In genomic region chr14:69886843-69887242, GRCh38 we compare ENCODE assay signal across 20 cellular contexts. TPM values are rescaled to one million over a fixed set of nuclear protein-coding genes. Genes with fewer than 3 reads are reported as not detected.
A peak's percentile ranks its signal among the peaks of the same experiment; 100 is the strongest.
DNase-seq lines count a peak whose midpoint lies in the region; ATAC-seq and TF ChIP-seq lines count a peak whose summit lies in the region.
"Had no signal": no experiment of that assay in that cellular context is flagged by ENCODE, and none has a peak within 500 bp of the region (broad histone marks: within the 10 kb centered on the region; RNA-seq: fewer than 3 reads in every experiment).

No MANE protein-coding gene starts in this region.

- H3K4me3 ChIP-seq in BLaER1 treated with 17β-estradiol and CSF1 and Interleukin-3, amounts not matched to agents 10 nM and 100 nM = no peak overlapping the region
- H3K4me3 ChIP-seq in Karpas-422 (ENCODE audit: low read length) (no peak overlapping the region), cardiac fibroblast (replicated peaks in 1 of 2; ENCODE audit: low read depth in 2 of 2, low read length in 2 of 2) (no peak overlapping the region), mesenchymal stem cell (ENCODE audit: insufficient read depth in 1 of 2, low read depth in 1 of 2, low read length in 2 of 2) (peak overlapping the region in 1 of 2 experiments; percentile 43)
- H3K4me3 ChIP-seq: coronary artery, PC-9, SJCRH30, suprapubic skin, vagina had no signal

- H3K18ac ChIP-seq in mesenchymal stem cell (ENCODE audit: low read depth in 1 of 2, low read length in 2 of 2) = no peak overlapping the region

- no peak overlapping the region for H4K91ac ChIP-seq in mesenchymal stem cell (ENCODE audit: low read length)

- ATAC-seq in Right ventricle myocardium inferior (no peak), GM18873 (IDR thresholded peaks at IDR 0.05; ENCODE audit: low FRiP score, unreplicated experiment) (no peak), HG02623 (IDR thresholded peaks at IDR 0.05; ENCODE audit: unreplicated experiment) (no peak)

- H3K79me2 ChIP-seq in Karpas-422 (ENCODE audit: low read length) = no peaks in the 10 kb centered on the region

- DNase-seq in Karpas-422 (no peak), cardiac fibroblast (ENCODE audit: low read depth in 2 of 2) (peak; percentile 10 to 60), mesenchymal stem cell (peak; percentile 1), Right ventricle myocardium inferior (ENCODE audit: missing footprints) (no peak), COR-L47 (lab: John Stamatoyannopoulos, UW) (no peak)
- DNase-seq: activated CD8-positive, alpha-beta memory T cell treated with anti-CD3 and anti-CD28 coated beads, Interleukin-2, amount 50 U/mL, for 48 hours; activated naive CD4-positive, alpha-beta T cell; aorta; GOT3; NCI-H146; PC-9; SJCRH30; stimulated activated CD4-positive, alpha-beta T cell treated with anti-CD3 and anti-CD28 coated beads, Interleukin-12 subunit alpha, Interleukin-12 subunit beta, amount 100 ng/mL, for 4 hours had no signal

- H3K79me1 ChIP-seq in mesenchymal stem cell (replicated peaks; ENCODE audit: low read length, poor library complexity, severe bottlenecking) = peaks cover 13% of the 10 kb centered on the region

- no peak overlapping the region for H2AK5ac ChIP-seq in mesenchymal stem cell (ENCODE audit: low read length, severe bottlenecking)

- no peak overlapping the region for H3K23ac ChIP-seq in mesenchymal stem cell (ENCODE audit: low read length in 2 of 2)

- peaks cover 0 to 17% (median 7%) of the 10 kb centered on the region in 10 experiments; a peak in 8 of 20 replicates for H3K4me1 ChIP-seq in BLaER1 treated with 17β-estradiol and CSF1 and Interleukin-3, amounts not matched to agents 10 nM and 100 nM
- H3K4me1 ChIP-seq in Karpas-422 (ENCODE audit: low read length) = peaks cover 12% of the 10 kb centered on the region
- H3K4me1 ChIP-seq in mesenchymal stem cell (ENCODE audit: control insufficient read depth, insufficient read depth, low read depth, low read length) = peaks cover 9% of the 10 kb centered on the region
- H3K4me1 ChIP-seq: suprapubic skin, vagina had no signal

- WGBS in mesenchymal stem cell = 63% methylated on average over 1 of the region's 1 CpG

- peaks cover 0 to 8% (median 7%) of the 10 kb centered on the region in 11 experiments; a peak in 12 of 22 replicates for H3K27me3 ChIP-seq in BLaER1 treated with 17β-estradiol and CSF1 and Interleukin-3, amounts not matched to agents 10 nM and 100 nM
- H3K27me3 ChIP-seq in Karpas-422 (ENCODE audit: low read length) (no peaks in the 10 kb centered on the region), mesenchymal stem cell (ENCODE audit: control insufficient read depth in 1 of 2, insufficient read depth in 1 of 2, low read length in 2 of 2) (no peaks in the 10 kb centered on the region)
- H3K27me3 ChIP-seq: SJCRH30, vagina had no signal

- peak overlapping the region in 7 of 11 experiments; percentile 8 to 33 (median 19); a peak in 8 of 22 replicates for H3K4me2 ChIP-seq in BLaER1 treated with 17β-estradiol and CSF1 and Interleukin-3, amounts not matched to agents 10 nM and 100 nM
- H3K4me2 ChIP-seq in Karpas-422 (ENCODE audit: low read depth, low read length, poor library complexity, severe bottlenecking) = peak overlapping the region; percentile 30
- H3K4me2 ChIP-seq in mesenchymal stem cell (ENCODE audit: low read length, poor library complexity, severe bottlenecking) = no peak overlapping the region
- H3K4me2 ChIP-seq: PC-9 had no signal

- no peak overlapping the region for H3K14ac ChIP-seq in mesenchymal stem cell (ENCODE audit: low read length in 2 of 2)

- H4K8ac ChIP-seq in mesenchymal stem cell (ENCODE audit: low read length) = no peak overlapping the region

- H3K4ac ChIP-seq in mesenchymal stem cell (ENCODE audit: low read depth in 1 of 2, low read length in 2 of 2) = no peak overlapping the region

- H2BK5ac ChIP-seq in mesenchymal stem cell (ENCODE audit: low read depth, low read length, poor library complexity, severe bottlenecking) = no peak overlapping the region

- H4K20me1 ChIP-seq in BLaER1 treated with 17β-estradiol and CSF1 and Interleukin-3, amounts not matched to agents 10 nM and 100 nM = no peaks in the 10 kb centered on the region
- no peaks in the 10 kb centered on the region for H4K20me1 ChIP-seq in Karpas-422 (ENCODE audit: insufficient read depth, low read depth, low read length)

- no peaks in the 10 kb centered on the region for H3K36me3 ChIP-seq in BLaER1 treated with 17β-estradiol and CSF1 and Interleukin-3, amounts not matched to agents 10 nM and 100 nM
- H3K36me3 ChIP-seq in Karpas-422 (ENCODE audit: insufficient read depth, low read length) = no peaks in the 10 kb centered on the region
- H3K36me3 ChIP-seq in mesenchymal stem cell (ENCODE audit: control insufficient read depth in 1 of 2, insufficient read depth in 2 of 2, low read depth in 1 of 2, low read length in 2 of 2) = no peaks in the 10 kb centered on the region
- H3K36me3 ChIP-seq: SJCRH30, suprapubic skin, vagina had no signal

- H2BK12ac ChIP-seq in mesenchymal stem cell (ENCODE audit: low read length in 2 of 2) = no peak overlapping the region

- no peak overlapping the region for H2BK120ac ChIP-seq in mesenchymal stem cell (ENCODE audit: low read depth, low read length)

- no peak overlapping the region for H3K27ac ChIP-seq in BLaER1 treated with 17β-estradiol and CSF1 and Interleukin-3, amounts not matched to agents 10 nM and 100 nM
- H3K27ac ChIP-seq in Karpas-422 (ENCODE audit: low read length) (no peak overlapping the region), mesenchymal stem cell (ENCODE audit: low read length, poor library complexity, severe bottlenecking) (no peak overlapping the region)
- H3K27ac ChIP-seq: coronary artery, PC-9, SJCRH30, suprapubic skin, vagina, VCaP had no signal

- no peak overlapping the region for H2BK15ac ChIP-seq in mesenchymal stem cell (ENCODE audit: low read depth, poor library complexity, severe bottlenecking)

- intact Hi-C loops in Right ventricle myocardium inferior (cut with DNase I) = no loop called here

- peaks cover 0 to 12% (median 5%) of the 10 kb centered on the region in 11 experiments; a peak in 10 of 22 replicates for H3K9me3 ChIP-seq in BLaER1 treated with 17β-estradiol and CSF1 and Interleukin-3, amounts not matched to agents 10 nM and 100 nM (replicated peaks in 1 of 11)
- H3K9me3 ChIP-seq in Karpas-422 (ENCODE audit: low read length) = no peaks in the 10 kb centered on the region
- H3K9me3 ChIP-seq in mesenchymal stem cell (ENCODE audit: control insufficient read depth, low read length) = no peaks in the 10 kb centered on the region
- H3K9me3 ChIP-seq: suprapubic skin, vagina had no signal

- H2AFZ ChIP-seq in Karpas-422 (ENCODE audit: low read length) = no peak overlapping the region
- no peak overlapping the region for H2AFZ ChIP-seq in mesenchymal stem cell (ENCODE audit: low read depth, low read length)
- H2AFZ ChIP-seq: PC-9 had no signal

- no peaks in the 10 kb centered on the region for H3K9me2 ChIP-seq in Karpas-422 (replicated peaks; ENCODE audit: insufficient read depth, low read length)

- H3K9ac ChIP-seq in BLaER1 treated with 17β-estradiol and CSF1 and Interleukin-3, amounts not matched to agents 10 nM and 100 nM = no peak overlapping the region
- H3K9ac ChIP-seq in Karpas-422 (ENCODE audit: low read length) = no peak overlapping the region
- peak overlapping the region; percentile 69 for H3K9ac ChIP-seq in mesenchymal stem cell (ENCODE audit: low read length)

- TF ChIP-seq CTCF in cardiac fibroblast (IDR thresholded peaks at IDR 0.05; ENCODE audit: low read depth, low read length) = no peak

RNA-seq across cellular contexts. Expression of gene SMOC1, which starts 7.6 kb away (rescaled TPM):
- not detected in 2 replicates for total RNA-seq in Karpas-422 (2014; rRNA removed; shearing (Covaris generic); ENCODE audit: low replicate concordance)
- polyA plus RNA-seq in mesenchymal stem cell (2013, experiment 1 of 2) = 0.10 TPM
- 0.07 TPM for polyA plus RNA-seq in mesenchymal stem cell (2013, experiment 2 of 2)
- 1.2 TPM for total RNA-seq in Right ventricle myocardium inferior
- total RNA-seq: PC-9 had no signal

Comparison
In these comparisons a context has a peak if more than half of its experiments do, and no peak if none do; other contexts are left out.
1. DNase-seq: peak in cardiac fibroblast (2 of 2) and mesenchymal stem cell (single experiment); none in Karpas-422 (single experiment), Right ventricle myocardium inferior (single experiment) and COR-L47 (single experiment).